ENCODE assay signal across 8 cellular contexts in genomic region chr5:41870621-41871048, GRCh38. TPM values are rescaled to one million over a fixed set of nuclear protein-coding genes. Genes with fewer than 3 reads are reported as not detected.
DNase-seq lines count a peak whose midpoint lies in the region; ATAC-seq and TF ChIP-seq lines count a peak whose summit lies in the region.

No MANE protein-coding gene starts in this region.

- CTCF ChIA-PET in BJ (lab: Yijun Ruan, JAX): interaction anchor here (1.0 kb wide), 2 partner anchors 33 to 187 kb away, joined by 3 read pairs; no protein-coding TSS in a partner anchor

- H3K27me3 Mint-ChIP-seq in nephron progenitor cell (ENCODE audit: low read depth, poor library complexity): peaks cover 6% of the 10 kb centered on the region

- POLR2A ChIA-PET in BJ (lab: Charles Lee): no interaction called here

- no peak overlapping the region for H3K27ac ChIP-seq in duodenal mucosa (ENCODE audit: low read depth, low read length)

- DNase-seq in BJ (ENCODE audit: low read depth) (no peak), LNCaP clone FGC (ENCODE audit: low read depth) (no peak), nephron progenitor cell (no peak), middle frontal gyrus (ENCODE audit: extremely low spot score, low spot score) (no peak), left lobe of liver (ENCODE audit: low spot score) (no peak), NCI-H2107 treated with DMSO at 0.1 percent for 48 hours (lab: John Stamatoyannopoulos, UW; ENCODE audit: unreplicated experiment) (no peak)

- TF ChIP-seq CTCF in BJ (IDR thresholded peaks at IDR 0.05; ENCODE audit: insufficient read depth, low read depth, low read length) (no peak), LNCaP clone FGC (IDR thresholded peaks at IDR 0.05; ENCODE audit: control insufficient read depth, extremely low read depth, insufficient read depth) (no peak), nephron progenitor cell (IDR thresholded peaks at IDR 0.05) (no peak)

- peaks cover 10 to 23% of the 10 kb centered on the region in 2 donors for H3K4me1 ChIP-seq in duodenal mucosa (ENCODE audit: control insufficient read depth in 1 of 2, insufficient read depth in 2 of 2, low read length in 2 of 2)

- no peaks in the 10 kb centered on the region for H3K36me3 ChIP-seq in BJ (ENCODE audit: control insufficient read depth, insufficient read depth, low read length)
- H3K36me3 ChIP-seq in duodenal mucosa (ENCODE audit: control insufficient read depth in 1 of 2, insufficient read depth in 2 of 2, low read length in 2 of 2): no peaks in the 10 kb centered on the region

- peaks cover 25% of the 10 kb centered on the region for H3K4me1 Mint-ChIP-seq in nephron progenitor cell

- H3K4me3 Mint-ChIP-seq in nephron progenitor cell: peak overlapping the region; percentile 89

- H3K27me3 ChIP-seq in BJ (ENCODE audit: control insufficient read depth, insufficient read depth, low read length): no peaks in the 10 kb centered on the region
- no peaks in the 10 kb centered on the region for H3K27me3 ChIP-seq in duodenal mucosa (ENCODE audit: control insufficient read depth in 1 of 2, insufficient read depth in 2 of 2, low read length in 2 of 2)

- H3K9me3 ChIP-seq in duodenal mucosa (ENCODE audit: control insufficient read depth in 1 of 2, low read length in 2 of 2): no peaks in the 10 kb centered on the region

- peaks cover 6% of the 10 kb centered on the region for H3K9me3 Mint-ChIP-seq in nephron progenitor cell

- no peak for ATAC-seq in GM18867 (IDR thresholded peaks at IDR 0.05; ENCODE audit: unreplicated experiment)
- ATAC-seq in left lobe of liver: no peak

- H3K4me3 ChIP-seq in BJ (ENCODE audit: low read depth, low read length): peak overlapping the region; percentile 50
- H3K4me3 ChIP-seq in LNCaP clone FGC (ENCODE audit: low read depth, low read length): peak overlapping the region; percentile 85
- peak overlapping the region; percentile 75 to 95 for H3K4me3 ChIP-seq in duodenal mucosa (ENCODE audit: low read depth in 1 of 2, low read length in 2 of 2)

- H3K27ac Mint-ChIP-seq in nephron progenitor cell: peak overlapping the region; percentile 6

- H3K9ac ChIP-seq in duodenal mucosa (ENCODE audit: low read depth in 1 of 2, low read length in 2 of 2): peak overlapping the region; percentile 61 to 75

- H3K36me3 Mint-ChIP-seq in nephron progenitor cell (ENCODE audit: low read depth): peaks cover 10% of the 10 kb centered on the region

RNA-seq across cellular contexts. Expression of gene OXCT1, which starts 0.4 kb away (rescaled TPM):
- polyA plus RNA-seq in BJ (2011; rRNA removed): 12.0 and 23.4 TPM in 2 replicates
- 7.5 and 9.2 TPM in 2 replicates for polyA minus RNA-seq in BJ (2011; rRNA and poly(A)+ RNA removed)
- 0.75 TPM for total RNA-seq in left lobe of liver

RNA-seq across cellular contexts. Expression of gene RIMOC1, which starts 33.5 kb away (rescaled TPM):
- 11.1 and 27.6 TPM in 2 replicates for polyA plus RNA-seq in BJ (2011; rRNA removed)
- polyA minus RNA-seq in BJ (2011; rRNA and poly(A)+ RNA removed): 11.7 and 13.9 TPM in 2 replicates
- 10.6 TPM for total RNA-seq in left lobe of liver

RNA-seq across cellular contexts. Expression of gene FBXO4, which starts 54.4 kb away (rescaled TPM):
- 3.9 and 9.3 TPM in 2 replicates for polyA plus RNA-seq in BJ (2011; rRNA removed)
- 2.5 and 2.7 TPM in 2 replicates for polyA minus RNA-seq in BJ (2011; rRNA and poly(A)+ RNA removed)
- 5.6 TPM for total RNA-seq in left lobe of liver
